In genomic region chr10:69721690-69722310, GRCh38 we compare ENCODE assay signal across 13 cellular contexts.
DNase-seq lines count a peak whose midpoint lies in the region; ATAC-seq and TF ChIP-seq lines count a peak whose summit lies in the region.
"Had no signal": no experiment of that assay in that cellular context is flagged by ENCODE, and none has a peak within 500 bp of the region (broad histone marks: within the 10 kb centered on the region; RNA-seq: fewer than 3 reads in every experiment).

No MANE protein-coding gene starts in this region.

- H3K27ac Mint-ChIP-seq in MCF 10A (ENCODE audit: low read depth, unreplicated experiment) (no peak overlapping the region), natural killer cell (no peak overlapping the region)
- H3K27ac Mint-ChIP-seq: B cell had no signal

- BruUV-seq in mammary epithelial cell (replicated peaks; lab: Mats Ljungman, UMichigan): no TSS peak
- BruUV-seq in MCF 10A (replicated peaks; lab: Mats Ljungman, UMichigan): no TSS peak

- no peak overlapping the region for H3K4me2 ChIP-seq in mammary epithelial cell (ENCODE audit: insufficient read depth, low read depth, low read length)

- CTCF ChIA-PET in mammary epithelial cell (lab: Charles Lee; ENCODE audit: low non-redundant PET): no interaction called here
- CTCF ChIA-PET in MCF 10A (lab: Yijun Ruan, JAX): no interaction called here

- H3K4me1 Mint-ChIP-seq in MCF 10A (ENCODE audit: insufficient read depth, unreplicated experiment) (no peaks in the 10 kb centered on the region), natural killer cell (no peaks in the 10 kb centered on the region)
- H3K4me1 Mint-ChIP-seq: B cell had no signal

- dilution Hi-C loops in mammary epithelial cell (cut with HindIII; ENCODE audit: low sequenced_read_pairs): no loop called here

- no peak overlapping the region for H3K9ac ChIP-seq in mammary epithelial cell (ENCODE audit: insufficient read depth, low read length)

- in situ Hi-C loops in mammary epithelial cell (cut with MboI; ENCODE audit: low sequenced_read_pairs in 2 of 2): no loop called here

- H3K79me2 ChIP-seq in mammary epithelial cell (ENCODE audit: insufficient read depth, low read length): no peaks in the 10 kb centered on the region

- ATAC-seq in natural killer cell: no peak
- no peak for ATAC-seq in HG03354 (IDR thresholded peaks at IDR 0.05; ENCODE audit: poor library complexity, severe bottlenecking, unreplicated experiment)
- ATAC-seq in HG02623 (IDR thresholded peaks at IDR 0.05; ENCODE audit: unreplicated experiment): no peak
- ATAC-seq: activated T-cell treated with anti-CD3 and anti-CD28 coated beads, Interleukin-2, amount 50 U/mL, for 4 hours had no signal

- DNase-seq in mammary epithelial cell (no peak), MCF 10A (ENCODE audit: unreplicated experiment) (no peak), coronary artery (ENCODE audit: low spot score) (peak; percentile 59), left kidney (ENCODE audit: low read depth, low spot score) (peak; percentile 93), natural killer cell (no peak), putamen (ENCODE audit: low spot score) (no peak)
- DNase-seq: activated T-cell treated with anti-CD3 and anti-CD28 coated beads, Interleukin-2, amount 50 U/mL, for 4 hours; NCI-H1105 treated with DMSO at 0.1 percent for 48 hours; OCI-M1; spleen had no signal

- H3K4me3 Mint-ChIP-seq in MCF 10A (ENCODE audit: unreplicated experiment) (no peak overlapping the region), natural killer cell (no peak overlapping the region)
- H3K4me3 Mint-ChIP-seq: activated T-cell treated with anti-CD3 and anti-CD28 coated beads, Interleukin-2, amount 50 U/mL, for 4 hours; B cell had no signal

- no peaks in the 10 kb centered on the region for H3K4me1 ChIP-seq in mammary epithelial cell (ENCODE audit: insufficient read depth, low read length)

- H3K9me3 ChIP-seq in mammary epithelial cell (replicated peaks; ENCODE audit: insufficient read depth, low read length): no peaks in the 10 kb centered on the region

- H3K4me3 ChIP-seq in mammary epithelial cell (replicated peaks in 1 of 3; ENCODE audit: insufficient read depth in 1 of 3, low read depth in 2 of 3, low read length in 3 of 3) (no peak overlapping the region), coronary artery (no peak overlapping the region)
- H3K4me3 ChIP-seq: spleen had no signal

- H3K36me3 ChIP-seq in mammary epithelial cell (ENCODE audit: insufficient read depth, low read length): no peaks in the 10 kb centered on the region
- H3K36me3 ChIP-seq: spleen had no signal

- H3K9me3 Mint-ChIP-seq in MCF 10A (ENCODE audit: unreplicated experiment) (no peaks in the 10 kb centered on the region), natural killer cell (no peaks in the 10 kb centered on the region)
- H3K9me3 Mint-ChIP-seq: activated T-cell treated with anti-CD3 and anti-CD28 coated beads, Interleukin-2, amount 50 U/mL, for 4 hours had no signal

- POLR2A ChIA-PET in MCF 10A (lab: Yijun Ruan, JAX): interaction anchor here (1.0 kb wide), 1 partner anchor 11 kb away, joined by 3 read pairs; no protein-coding TSS in a partner anchor

- no peaks in the 10 kb centered on the region for H3K27me3 Mint-ChIP-seq in MCF 10A (ENCODE audit: insufficient read depth, unreplicated experiment)
- peaks cover 19 to 26% of the 10 kb centered on the region in 2 donors for H3K27me3 Mint-ChIP-seq in natural killer cell (ENCODE audit: low read depth in 2 of 2)

- intact Hi-C loops in mammary epithelial cell (cut with micrococcal nuclease): no loop called here
- intact Hi-C loops in MCF 10A (cut with micrococcal nuclease): no loop called here
- intact Hi-C loops in natural killer cell (cut with micrococcal nuclease): no loop called here

- no peaks in the 10 kb centered on the region for H3K27me3 ChIP-seq in mammary epithelial cell (ENCODE audit: insufficient read depth, low read length)

- 54% methylated on average over 10 of the region's 10 CpGs for WGBS in mammary epithelial cell (ENCODE audit: low coverage, missing lambda C conversion rate)

- H3K27ac ChIP-seq in mammary epithelial cell (ENCODE audit: insufficient read depth, low read depth, low read length) (no peak overlapping the region), coronary artery (peak overlapping the region in 1 of 2 donors; percentile 42)
- H3K27ac ChIP-seq: spleen had no signal

- no peaks in the 10 kb centered on the region for H4K20me1 ChIP-seq in mammary epithelial cell (ENCODE audit: insufficient read depth, low read length)

- H3K36me3 Mint-ChIP-seq in MCF 10A (ENCODE audit: insufficient read depth, unreplicated experiment) (no peaks in the 10 kb centered on the region), natural killer cell (no peaks in the 10 kb centered on the region)

- TF ChIP-seq CTCF in mammary epithelial cell (conservative IDR thresholded peaks at IDR 0.05 in 1 of 2, IDR thresholded peaks at IDR 0.05 in 1 of 2; ENCODE audit: extremely low read depth in 1 of 2, insufficient read depth in 1 of 2, low read depth in 1 of 2, low read length in 2 of 2) (no peak), MCF 10A (IDR thresholded peaks at IDR 0.05; ENCODE audit: unreplicated experiment) (no peak), coronary artery (IDR thresholded peaks at IDR 0.05) (no peak), natural killer cell (IDR thresholded peaks at IDR 0.05) (no peak)

- peak overlapping the region; percentile 80 for H2AFZ ChIP-seq in mammary epithelial cell (ENCODE audit: low read depth, low read length)

Comparison
In these comparisons a context has a peak if more than half of its experiments do, and no peak if none do; other contexts are left out.
1. DNase-seq: peak in coronary artery (single experiment) and left kidney (single experiment); none in mammary epithelial cell (single experiment), MCF 10A (single experiment), natural killer cell (single experiment) and putamen (single experiment).